In the genomic region with DNA sequence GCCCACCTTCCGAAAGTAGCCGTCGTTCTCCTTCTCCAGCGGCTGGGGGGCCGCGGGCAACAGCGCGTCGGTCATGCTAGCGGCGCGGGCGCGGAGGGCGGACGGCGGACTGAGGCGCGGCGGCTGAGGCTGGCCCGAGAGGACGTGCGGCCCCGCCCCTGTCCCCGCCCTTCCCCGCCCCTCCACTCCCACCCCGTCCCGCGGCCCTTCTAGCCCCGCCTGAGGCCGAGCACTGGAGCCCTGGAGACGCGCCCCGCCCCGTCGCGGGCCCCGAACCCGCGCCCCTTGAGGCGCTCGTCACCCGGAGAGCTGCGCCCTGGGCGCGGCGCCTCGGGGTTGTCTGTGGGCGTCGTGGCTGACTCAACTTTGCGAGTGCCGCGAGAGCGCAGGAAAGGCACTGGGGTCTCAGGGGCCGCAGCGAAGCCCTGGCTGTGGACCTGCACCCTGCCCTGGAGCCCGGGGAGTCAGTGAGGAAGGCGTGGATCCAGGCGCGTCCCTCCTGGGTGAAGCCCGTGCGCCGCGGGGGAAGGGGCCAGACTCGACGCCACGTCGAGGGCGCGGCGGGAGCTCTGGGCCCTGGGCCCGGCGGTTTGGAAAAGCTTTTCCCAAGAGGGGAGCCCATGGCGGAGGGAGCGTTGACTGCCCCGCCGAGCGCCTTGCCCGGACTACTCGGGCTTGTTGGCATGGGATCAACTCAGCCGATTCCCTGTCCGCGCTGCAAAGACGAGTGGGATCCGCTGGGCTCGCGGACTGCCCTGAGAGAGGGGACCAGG, we compare ENCODE assay signal across 1 cellular context.
TF ChIP-seq lines count a peak whose summit lies in the region.

RHPN2 (minus strand) TSS at position 111 of the 773 bp plus-strand sequence; CDS start at position 75, 36 bp downstream.

TF ChIP-seq in H1, 55 proteins besides CTCF, POLR2A, EP300 and RAD21 (continued from another document):
- TF ChIP-seq ATF2 (IDR thresholded peaks at IDR 0.05; ENCODE audit: low read length) (no peak), RFX5 (IDR thresholded peaks at IDR 0.05; ENCODE audit: borderline replicate concordance, low read depth, low read length) (no peak), POLR2AphosphoS5 (IDR thresholded peaks at IDR 0.05; ENCODE audit: low read depth, low read length) (peak; percentile 65; the same call in 1 of the 2 replicates), CBX5 (IDR thresholded peaks at IDR 0.05; ENCODE audit: low read depth, low read length) (no peak), FOSL1 (IDR thresholded peaks at IDR 0.05; ENCODE audit: insufficient read depth, low read depth, low read length) (no peak), TAF1 (IDR thresholded peaks at IDR 0.05; ENCODE audit: low read depth, low read length) (peak; percentile 80), BACH1 (IDR thresholded peaks at IDR 0.05; ENCODE audit: low read length) (peak; percentile 10; the same call in 1 of the 2 replicates), KDM4A (IDR thresholded peaks at IDR 0.05; ENCODE audit: low read depth, low read length, severe bottlenecking) (peak; percentile 89), HDAC6 (IDR thresholded peaks at IDR 0.05; ENCODE audit: low read depth, low read length) (no peak), CHD2 (IDR thresholded peaks at IDR 0.05; ENCODE audit: low read length) (no peak), TBP (IDR thresholded peaks at IDR 0.05; ENCODE audit: low read depth, low read length) (peak; percentile 45; the same call in 1 of the 2 replicates)
- TF ChIP-seq, protein P1, sequence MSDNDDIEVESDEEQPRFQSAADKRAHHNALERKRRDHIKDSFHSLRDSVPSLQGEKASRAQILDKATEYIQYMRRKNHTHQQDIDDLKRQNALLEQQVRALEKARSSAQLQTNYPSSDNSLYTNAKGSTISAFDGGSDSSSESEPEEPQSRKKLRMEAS (IDR thresholded peaks at IDR 0.05): peak; percentile 36; the same call in 1 of the 2 replicates
TF ChIP-seq in H1: peak in this region for 9.
